17 cellular contexts compared by ENCODE assay signal in the genomic region with DNA sequence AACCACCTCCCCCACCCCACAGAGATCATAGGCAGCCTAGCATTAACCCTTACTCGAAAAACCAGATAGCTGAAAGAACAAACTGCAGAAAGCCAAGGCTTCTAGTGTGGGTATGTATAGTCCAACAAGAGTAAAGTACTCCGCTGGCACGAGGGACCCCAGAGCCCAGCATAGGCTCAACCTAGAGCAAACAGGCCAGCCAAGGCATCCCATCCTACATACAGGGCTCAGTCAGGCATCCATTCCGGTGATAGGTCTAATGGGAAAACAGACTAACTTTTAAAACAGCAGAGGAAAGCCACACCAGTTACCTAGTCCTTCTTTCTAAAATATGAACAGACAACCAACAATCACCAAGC. TPM values are rescaled to one million over a fixed set of nuclear protein-coding genes. Genes with fewer than 3 reads are reported as not detected.
DNase-seq lines count a peak whose midpoint lies in the region; ATAC-seq and TF ChIP-seq lines count a peak whose summit lies in the region.
"Had no signal": no experiment of that assay in that cellular context is flagged by ENCODE, and none has a peak within 500 bp of the region (broad histone marks: within the 10 kb centered on the region; RNA-seq: fewer than 3 reads in every experiment).

No MANE protein-coding gene starts in this region.

- no peak for TF ChIP-seq POLR2A in gastrocnemius medialis (IDR thresholded peaks at IDR 0.05)
- TF ChIP-seq POLR2A in tibial nerve (IDR thresholded peaks at IDR 0.05), result no peak

- peaks cover 88% of the 10 kb centered on the region for H3K4me1 ChIP-seq in DOHH2 (ENCODE audit: control insufficient read depth, low read length)
- H3K4me1 ChIP-seq in gastrocnemius medialis, result peaks cover 50 to 58% of the 10 kb centered on the region in 2 donors
- peaks cover 0 to 12% (median 2%) of the 10 kb centered on the region in 4 donors for H3K4me1 ChIP-seq in tibial nerve
- H3K4me1 ChIP-seq: parathyroid adenoma had no signal

- H3K27ac ChIP-seq in DOHH2 (ENCODE audit: low read depth, low read length) (no peak overlapping the region), angular gyrus (ENCODE audit: low read depth, low read length) (peak overlapping the region; percentile 80), layer of hippocampus (ENCODE audit: low read depth, low read length) (peak overlapping the region; percentile 67), gastrocnemius medialis (peak overlapping the region in 3 of 4 donors; percentile 10 to 56 (median 12)), tibial nerve (no peak overlapping the region)
- H3K27ac ChIP-seq: GM23248, parathyroid adenoma, suprapubic skin had no signal

- no peaks in the 10 kb centered on the region for H3K9me2 ChIP-seq in DOHH2 (replicated peaks; ENCODE audit: control insufficient read depth, low read length)
- H3K9me2 ChIP-seq: SK-N-SH had no signal

- peak overlapping the region; percentile 3; the same call in 1 of the 2 replicates for H3K4me3 ChIP-seq in DOHH2 (ENCODE audit: low read length)
- no peak overlapping the region for H3K4me3 ChIP-seq in gastrocnemius medialis
- no peak overlapping the region for H3K4me3 ChIP-seq in tibial nerve
- H3K4me3 ChIP-seq: GM23248, suprapubic skin had no signal

- no peak for ATAC-seq in gastrocnemius medialis
- ATAC-seq in GM19351 (IDR thresholded peaks at IDR 0.05; ENCODE audit: unreplicated experiment), result no peak
- no peak for ATAC-seq in GM18861 (IDR thresholded peaks at IDR 0.05; ENCODE audit: unreplicated experiment)
- ATAC-seq: naive thymus-derived CD4-positive, alpha-beta T cell had no signal

- H4K20me1 ChIP-seq in DOHH2 (ENCODE audit: control insufficient read depth, insufficient read depth, low read depth, low read length), result peaks cover 10% of the 10 kb centered on the region; the same call in 1 of the 2 replicates

- in situ Hi-C loops in gastrocnemius medialis (cut with MboI; ENCODE audit: low sequenced_read_pairs in 4 of 4), result no loop called here

- intact Hi-C loops in gastrocnemius medialis (cut with DNase I; ENCODE audit: low total_unique reads), result no loop called here

- H3K9me3 ChIP-seq in DOHH2 (ENCODE audit: control insufficient read depth, insufficient read depth, low read length) (no peaks in the 10 kb centered on the region), gastrocnemius medialis (no peaks in the 10 kb centered on the region), tibial nerve (no peaks in the 10 kb centered on the region)
- H3K9me3 ChIP-seq: SK-N-SH, suprapubic skin had no signal

- peaks cover 98% of the 10 kb centered on the region for H3K79me2 ChIP-seq in DOHH2 (ENCODE audit: control insufficient read depth, low read length)

- H3K27me3 ChIP-seq in DOHH2 (ENCODE audit: control insufficient read depth, low read length) (no peaks in the 10 kb centered on the region), layer of hippocampus (ENCODE audit: control insufficient read depth, insufficient read depth, low read length) (no peaks in the 10 kb centered on the region), gastrocnemius medialis (no peaks in the 10 kb centered on the region), tibial nerve (no peaks in the 10 kb centered on the region)
- H3K27me3 ChIP-seq: suprapubic skin had no signal

- H3F3A ChIP-seq in DOHH2 (ENCODE audit: control insufficient read depth, insufficient read depth), result peaks cover 18% of the 10 kb centered on the region

- DNase-seq in gastrocnemius medialis, result no peak
- DNase-seq in tibial nerve (ENCODE audit: low spot score in 2 of 2), result no peak
- DNase-seq in EL, result no peak
- DNase-seq: activated CD4-positive, alpha-beta T cell treated with anti-CD3 and anti-CD28 coated beads, Interleukin-2, amount 10 ng/mL, durations not matched to agents 7 days and 5 days; GM23248; naive thymus-derived CD4-positive, alpha-beta T cell; NCI-H1436 treated with DMSO at 0.1 percent for 48 hours; NCI-H226; SK-N-SH; stimulated activated CD4-positive, alpha-beta T cell treated with anti-CD3 and anti-CD28 coated beads, Interleukin-4, amount 100 ng/mL, for 4 hours had no signal

- H3K36me3 ChIP-seq in DOHH2 (ENCODE audit: control insufficient read depth, low read length) (no peaks in the 10 kb centered on the region), gastrocnemius medialis (no peaks in the 10 kb centered on the region), tibial nerve (no peaks in the 10 kb centered on the region)
- H3K36me3 ChIP-seq: suprapubic skin had no signal

- 83 to 93% methylated on average over 4 of the region's 4 CpGs for WGBS in tibial nerve, 2 donors

- peak overlapping the region; percentile 24 for H3K4me2 ChIP-seq in DOHH2 (ENCODE audit: low read length)
- H3K4me2 ChIP-seq: SK-N-SH had no signal

- TF ChIP-seq CTCF in DOHH2 (IDR thresholded peaks at IDR 0.05; ENCODE audit: low read depth, low read length, poor library complexity, severe bottlenecking) (no peak), gastrocnemius medialis (IDR thresholded peaks at IDR 0.05 in 4 of 5, conservative IDR thresholded peaks at IDR 0.05 in 1 of 5) (no peak), tibial nerve (IDR thresholded peaks at IDR 0.05) (no peak)

- TF ChIP-seq EP300 in tibial nerve (IDR thresholded peaks at IDR 0.05), result no peak

RNA-seq across cellular contexts. Expression of gene DIPK1A, which starts 17.8 kb away (rescaled TPM):
- total RNA-seq in gastrocnemius medialis (1 to 10 TPM; 3.3 to 9.2 (median 4.7) TPM), tibial nerve (1 to 10 TPM; 3.1 to 6.9 (median 4.7) TPM)

Comparison
In these comparisons a context has a peak if more than half of its experiments do, and no peak if none do; other contexts are left out.
1. H3K27ac ChIP-seq: peak in angular gyrus (single experiment), layer of hippocampus (single experiment) and gastrocnemius medialis (3 of 4); none in DOHH2 (single experiment) and tibial nerve (0 of 4).